Comparison of ENCODE assay signal across 26 cellular contexts in the genomic region with DNA sequence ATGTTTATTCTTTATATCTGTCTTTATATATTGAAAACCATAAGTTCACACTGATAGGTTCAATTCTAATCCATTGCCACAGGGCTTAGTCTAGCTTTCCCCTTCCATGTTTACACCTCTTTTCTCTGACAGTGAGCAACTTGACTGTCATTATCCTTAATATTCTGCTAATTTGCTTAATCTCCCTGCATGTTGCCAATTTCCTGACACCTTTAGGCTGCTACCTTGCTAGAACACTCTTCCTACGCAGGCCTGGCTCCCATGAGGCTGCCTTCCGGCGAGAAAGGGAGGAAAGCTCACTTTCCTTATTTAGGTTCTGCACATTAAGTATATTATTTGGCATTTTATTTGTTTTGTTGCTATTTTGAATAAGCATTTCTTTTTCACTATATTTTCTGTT.
"Had no signal": no experiment of that assay in that cellular context is flagged by ENCODE, and none has a peak within 500 bp of the region (broad histone marks: within the 10 kb centered on the region; RNA-seq: fewer than 3 reads in every experiment).

No MANE protein-coding gene starts in this region.

- H3K9ac ChIP-seq: KMS-11 had no signal

- H3K4me2 ChIP-seq: KMS-11 had no signal

- H3K27me3 ChIP-seq: SJSA1 had no signal

- H3K4me1 ChIP-seq: SJSA1 had no signal

- H3K27ac ChIP-seq: HL-60, KMS-11, SJSA1, SK-N-MC had no signal

- H3K36me3 ChIP-seq: SJSA1 had no signal

- H3K9me3 ChIP-seq: SJSA1 had no signal

- DNase-seq: MV-4-11, NCI-H1048, NCI-H1105, NCI-H1417, NCI-H1436 treated with DMSO at 0.1 percent for 48 hours, NCI-H1694, NCI-H187 treated with DMSO at 0.1 percent for 48 hours, NCI-H2029 treated with DMSO at 0.1 percent for 48 hours, NCI-H2171, NCI-H226, NCI-H446, NCI-H510A, NCI-H524 treated with DMSO at 0.1 percent for 48 hours, NCI-H82, Right ventricle myocardium superior, RPMI8226, SIG-M5, SW 1271, T-helper 1 cell had no signal

- H3K4me3 ChIP-seq: K562, SJSA1, SK-N-MC had no signal

- FAIRE-seq: HTR-8/SVneo, K562, RCC 7860 had no signal
